Comparison of ENCODE assay signal across 1 cellular context in the genomic region with DNA sequence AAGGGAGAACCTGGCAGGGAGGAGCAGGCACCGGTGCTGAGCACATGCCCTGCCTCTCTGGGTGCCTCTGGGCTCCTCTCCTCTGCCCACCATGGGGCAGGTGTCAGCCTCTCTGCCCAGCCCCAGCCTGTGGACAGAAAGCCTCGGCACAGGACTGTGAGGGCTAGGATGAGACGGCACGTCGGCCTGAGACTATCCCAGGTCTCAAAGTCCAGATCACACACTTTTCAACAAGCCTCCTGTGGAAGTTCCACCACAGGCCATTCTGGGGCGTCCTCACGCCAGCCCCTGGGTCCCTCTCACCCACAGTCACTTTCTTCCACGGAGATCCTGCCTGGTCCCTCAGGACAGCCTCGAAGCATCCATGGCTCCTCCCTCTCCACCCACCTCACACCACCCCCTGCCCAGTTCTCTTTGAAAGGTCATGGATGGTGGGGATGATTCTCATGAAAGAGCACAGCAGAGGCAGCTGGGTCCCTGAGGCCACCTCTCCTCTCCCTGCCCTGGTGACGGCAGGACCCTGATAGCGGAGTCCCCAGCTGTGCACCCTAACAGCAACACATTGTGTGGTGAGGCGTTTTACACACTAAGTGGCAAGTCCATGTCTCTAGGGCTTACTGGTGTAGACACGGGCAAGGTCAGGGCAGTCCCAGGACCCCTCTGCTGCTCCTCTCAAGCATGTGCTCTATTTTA.
TF ChIP-seq lines count a peak whose summit lies in the region.

No MANE protein-coding gene starts in this region.

TF ChIP-seq in GM23338, 12 proteins besides CTCF, POLR2A, EP300 and RAD21 (continued from another document):
- TF ChIP-seq, protein P1, sequence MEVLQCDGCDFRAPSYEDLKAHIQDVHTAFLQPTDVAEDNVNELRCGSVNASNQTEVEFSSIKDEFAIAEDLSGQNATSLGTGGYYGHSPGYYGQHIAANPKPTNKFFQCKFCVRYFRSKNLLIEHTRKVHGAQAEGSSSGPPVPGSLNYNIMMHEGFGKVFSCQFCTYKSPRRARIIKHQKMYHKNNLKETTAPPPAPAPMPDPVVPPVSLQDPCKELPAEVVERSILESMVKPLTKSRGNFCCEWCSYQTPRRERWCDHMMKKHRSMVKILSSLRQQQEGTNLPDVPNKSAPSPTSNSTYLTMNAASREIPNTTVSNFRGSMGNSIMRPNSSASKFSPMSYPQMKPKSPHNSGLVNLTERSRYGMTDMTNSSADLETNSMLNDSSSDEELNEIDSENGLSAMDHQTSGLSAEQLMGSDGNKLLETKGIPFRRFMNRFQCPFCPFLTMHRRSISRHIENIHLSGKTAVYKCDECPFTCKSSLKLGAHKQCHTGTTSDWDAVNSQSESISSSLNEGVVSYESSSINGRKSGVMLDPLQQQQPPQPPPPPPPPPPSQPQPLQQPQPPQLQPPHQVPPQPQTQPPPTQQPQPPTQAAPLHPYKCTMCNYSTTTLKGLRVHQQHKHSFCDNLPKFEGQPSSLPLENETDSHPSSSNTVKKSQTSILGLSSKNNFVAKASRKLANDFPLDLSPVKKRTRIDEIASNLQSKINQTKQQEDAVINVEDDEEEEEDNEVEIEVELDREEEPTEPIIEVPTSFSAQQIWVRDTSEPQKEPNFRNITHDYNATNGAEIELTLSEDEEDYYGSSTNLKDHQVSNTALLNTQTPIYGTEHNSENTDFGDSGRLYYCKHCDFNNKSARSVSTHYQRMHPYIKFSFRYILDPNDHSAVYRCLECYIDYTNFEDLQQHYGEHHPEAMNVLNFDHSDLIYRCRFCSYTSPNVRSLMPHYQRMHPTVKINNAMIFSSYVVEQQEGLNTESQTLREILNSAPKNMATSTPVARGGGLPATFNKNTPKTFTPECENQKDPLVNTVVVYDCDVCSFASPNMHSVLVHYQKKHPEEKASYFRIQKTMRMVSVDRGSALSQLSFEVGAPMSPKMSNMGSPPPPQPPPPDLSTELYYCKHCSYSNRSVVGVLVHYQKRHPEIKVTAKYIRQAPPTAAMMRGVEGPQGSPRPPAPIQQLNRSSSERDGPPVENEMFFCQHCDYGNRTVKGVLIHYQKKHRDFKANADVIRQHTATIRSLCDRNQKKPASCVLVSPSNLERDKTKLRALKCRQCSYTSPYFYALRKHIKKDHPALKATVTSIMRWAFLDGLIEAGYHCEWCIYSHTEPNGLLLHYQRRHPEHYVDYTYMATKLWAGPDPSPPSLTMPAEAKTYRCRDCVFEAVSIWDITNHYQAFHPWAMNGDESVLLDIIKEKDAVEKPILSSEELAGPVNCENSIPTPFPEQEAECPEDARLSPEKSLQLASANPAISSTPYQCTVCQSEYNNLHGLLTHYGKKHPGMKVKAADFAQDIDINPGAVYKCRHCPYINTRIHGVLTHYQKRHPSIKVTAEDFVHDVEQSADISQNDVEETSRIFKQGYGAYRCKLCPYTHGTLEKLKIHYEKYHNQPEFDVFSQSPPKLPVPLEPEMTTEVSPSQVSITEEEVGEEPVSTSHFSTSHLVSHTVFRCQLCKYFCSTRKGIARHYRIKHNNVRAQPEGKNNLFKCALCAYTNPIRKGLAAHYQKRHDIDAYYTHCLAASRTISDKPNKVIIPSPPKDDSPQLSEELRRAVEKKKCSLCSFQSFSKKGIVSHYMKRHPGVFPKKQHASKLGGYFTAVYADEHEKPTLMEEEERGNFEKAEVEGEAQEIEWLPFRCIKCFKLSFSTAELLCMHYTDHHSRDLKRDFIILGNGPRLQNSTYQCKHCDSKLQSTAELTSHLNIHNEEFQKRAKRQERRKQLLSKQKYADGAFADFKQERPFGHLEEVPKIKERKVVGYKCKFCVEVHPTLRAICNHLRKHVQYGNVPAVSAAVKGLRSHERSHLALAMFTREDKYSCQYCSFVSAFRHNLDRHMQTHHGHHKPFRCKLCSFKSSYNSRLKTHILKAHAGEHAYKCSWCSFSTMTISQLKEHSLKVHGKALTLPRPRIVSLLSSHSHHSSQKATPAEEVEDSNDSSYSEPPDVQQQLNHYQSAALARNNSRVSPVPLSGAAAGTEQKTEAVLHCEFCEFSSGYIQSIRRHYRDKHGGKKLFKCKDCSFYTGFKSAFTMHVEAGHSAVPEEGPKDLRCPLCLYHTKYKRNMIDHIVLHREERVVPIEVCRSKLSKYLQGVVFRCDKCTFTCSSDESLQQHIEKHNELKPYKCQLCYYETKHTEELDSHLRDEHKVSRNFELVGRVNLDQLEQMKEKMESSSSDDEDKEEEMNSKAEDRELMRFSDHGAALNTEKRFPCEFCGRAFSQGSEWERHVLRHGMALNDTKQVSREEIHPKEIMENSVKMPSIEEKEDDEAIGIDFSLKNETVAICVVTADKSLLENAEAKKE (CRISPR knock-in tag; IDR thresholded peaks at IDR 0.05): no peak
